ENCODE assay signal across 3 cellular contexts in the genomic region with DNA sequence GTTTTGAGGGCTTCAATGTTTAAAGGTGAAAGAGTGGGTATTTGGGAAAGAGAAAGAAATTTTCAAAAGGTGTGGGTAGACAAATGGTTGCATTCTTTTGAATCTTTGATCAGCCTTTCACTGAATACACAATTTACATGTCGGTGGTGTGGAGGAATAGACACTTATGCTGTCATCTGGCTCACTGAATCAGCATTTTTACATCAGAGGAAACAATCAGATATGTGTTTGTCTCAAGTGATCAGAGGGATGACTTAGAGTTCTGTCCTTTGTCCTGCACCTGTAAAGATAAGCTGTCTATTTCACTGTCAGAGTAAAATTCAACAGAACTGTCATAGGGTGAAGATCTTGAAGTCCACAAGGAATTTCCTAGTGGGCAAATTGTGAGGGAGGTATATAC.
A peak's percentile ranks its signal among the peaks of the same experiment; 100 is the strongest.
TF ChIP-seq lines count a peak whose summit lies in the region.

No MANE protein-coding gene starts in this region.

TF ChIP-seq in HepG2, 621 proteins besides CTCF, POLR2A, EP300 and RAD21:
- peak; percentile 11 to 12; a peak in 1 of 4 replicates for TF ChIP-seq MAFK (conservative IDR thresholded peaks at IDR 0.05 in 1 of 2, IDR thresholded peaks at IDR 0.05 in 1 of 2; ENCODE audit: low read length in 2 of 2)
- TF ChIP-seq ZNF609 (CRISPR knock-in tag; IDR thresholded peaks at IDR 0.05; ENCODE audit: borderline replicate concordance), result no peak
- TF ChIP-seq SP2 (CRISPR knock-in tag; IDR thresholded peaks at IDR 0.05), result no peak
TF ChIP-seq in HepG2: peak in this region for 1.

TF ChIP-seq in K562, 482 proteins besides CTCF, POLR2A, EP300 and RAD21:
- TF ChIP-seq HDAC1 (IDR thresholded peaks at IDR 0.05) (no peak), MAFG (tag; conservative IDR thresholded peaks at IDR 0.05) (peak; percentile 90), C11orf30 (IDR thresholded peaks at IDR 0.05; ENCODE audit: low read depth) (peak; percentile 82), CBFA2T2 (conservative IDR thresholded peaks at IDR 0.05) (0 out of 2 replicates have a peak, but pooled peaks have one; percentile 11), ZNF316 (IDR thresholded peaks at IDR 0.05) (peak; percentile 85), MEIS2 (IDR thresholded peaks at IDR 0.05; ENCODE audit: partially characterized antibody) (peak; percentile 15), TAL1 (IDR thresholded peaks at IDR 0.05) (peak; percentile 33), ARID1B (IDR thresholded peaks at IDR 0.05) (peak; percentile 43; the same call in 1 of the 2 replicates), ZNF146 (CRISPR knock-in tag; IDR thresholded peaks at IDR 0.05; ENCODE audit: unreplicated experiment) (no peak), MAFF (IDR thresholded peaks at IDR 0.05; ENCODE audit: low read length) (peak; percentile 42; the same call in 1 of the 2 replicates), ZEB2 (IDR thresholded peaks at IDR 0.05) (peak; percentile 20; the same call in 1 of the 2 replicates), SOX6 (IDR thresholded peaks at IDR 0.05) (peak; percentile 67), MECOM (CRISPR knock-in tag; IDR thresholded peaks at IDR 0.05) (peak; percentile 56; the same call in 1 of the 2 replicates), NFE2 (IDR thresholded peaks at IDR 0.05; ENCODE audit: low read depth) (peak; percentile 49), CBFA2T3 (IDR thresholded peaks at IDR 0.05) (peak; percentile 50; the same call in 1 of the 2 replicates), NBN (IDR thresholded peaks at IDR 0.05; ENCODE audit: low read depth) (no peak), TFAM (CRISPR knock-in tag; conservative IDR thresholded peaks at IDR 0.05) (no peak)
- TF ChIP-seq, protein P1, sequence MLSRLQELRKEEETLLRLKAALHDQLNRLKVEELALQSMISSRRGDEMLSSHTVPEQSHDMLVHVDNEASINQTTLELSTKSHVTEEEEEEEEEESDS (CRISPR knock-in tag; IDR thresholded peaks at IDR 0.05), result no peak
TF ChIP-seq in K562: peak in this region for 13.

TF ChIP-seq in neural cell, 6 proteins besides CTCF, POLR2A, EP300 and RAD21:
- no peak for TF ChIP-seq TAF1 (IDR thresholded peaks at IDR 0.05; ENCODE audit: low read depth)
- TF ChIP-seq POLR2AphosphoS5 (IDR thresholded peaks at IDR 0.05), result peak; percentile 15
TF ChIP-seq in neural cell: peak in this region for 1.
